In the genomic region with DNA sequence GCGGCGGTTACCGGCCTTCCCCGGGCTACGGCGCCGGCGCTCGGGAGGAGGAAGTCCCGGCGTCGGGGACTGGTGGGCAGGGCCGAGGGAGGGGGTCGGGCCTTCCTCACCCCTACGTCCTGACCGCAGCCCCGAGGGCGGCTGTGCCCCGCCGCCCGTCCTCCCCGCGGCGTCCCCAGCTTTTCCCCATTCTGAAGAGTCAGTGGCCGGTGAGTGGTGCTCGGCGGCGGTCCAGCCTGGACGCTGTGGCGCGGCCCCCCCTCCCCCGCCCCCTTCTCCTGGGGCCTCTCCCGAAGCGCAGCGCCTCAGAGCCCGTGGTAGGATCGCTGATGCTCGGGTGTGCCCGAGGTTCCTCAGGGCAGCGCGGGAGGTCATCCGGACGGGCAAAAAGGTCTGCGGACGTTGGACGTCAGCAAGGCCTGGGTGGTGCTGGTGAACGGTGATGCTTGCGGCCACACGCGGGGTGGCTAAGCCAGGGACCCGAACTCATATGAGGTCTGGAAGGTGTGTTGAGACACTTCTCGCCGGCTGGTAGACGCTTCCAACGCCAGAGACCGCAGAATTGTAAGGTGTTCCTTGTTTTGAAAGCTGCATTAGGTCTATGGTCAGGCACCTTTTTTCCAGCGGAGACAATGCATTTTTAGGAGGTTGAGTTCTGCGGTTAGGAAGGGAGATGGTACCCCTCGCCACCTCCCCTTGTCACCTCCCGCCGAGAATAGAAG, we compare ENCODE assay signal across 8 cellular contexts. TPM values are rescaled to one million over a fixed set of nuclear protein-coding genes. Genes with fewer than 3 reads are reported as not detected.
DNase-seq lines count a peak whose midpoint lies in the region; ATAC-seq lines count a peak whose summit lies in the region.

No MANE protein-coding gene starts in this region.

- DNase-seq in activated T-cell treated with anti-CD3 and anti-CD28 coated beads for 1 hour (ENCODE audit: low read depth) (peak; percentile 27), NCI-H146 treated with DMSO at 0.1 percent for 48 hours (lab: John Stamatoyannopoulos, UW; ENCODE audit: unreplicated experiment) (peak; percentile 9)
- DNase-seq in activated T-cell treated with anti-CD3 and anti-CD28 coated beads, Interleukin-2, amount 50 U/mL, for 1 hour: no peak
- DNase-seq in activated CD8-positive, alpha-beta memory T cell treated with anti-CD3 and anti-CD28 coated beads, Interleukin-2, amount 50 U/mL, for 4 hours: peak; percentile 57
- DNase-seq in stimulated activated naive CD4-positive, alpha-beta T cell treated with Interleukin-2 at 50 U/mL for 16 hours (lab: John Stamatoyannopoulos, UW): peak; percentile 50

- H3K4me3 ChIP-seq in muscle layer of duodenum (ENCODE audit: low read depth in 1 of 2, low read length in 2 of 2): peak overlapping the region; percentile 63 to 74

- ATAC-seq in HG02840 (IDR thresholded peaks at IDR 0.05; ENCODE audit: low FRiP score, unreplicated experiment): peak; percentile 43
- ATAC-seq in esophagus mucosa: peak; percentile 27

- no peaks in the 10 kb centered on the region for H3K9me3 ChIP-seq in muscle layer of duodenum (ENCODE audit: control insufficient read depth in 1 of 2, low read length in 2 of 2)

- no peaks in the 10 kb centered on the region for H3K36me3 ChIP-seq in muscle layer of duodenum (ENCODE audit: control insufficient read depth in 1 of 2, insufficient read depth in 2 of 2, low read length in 2 of 2)

- no peaks in the 10 kb centered on the region for H3K27me3 ChIP-seq in muscle layer of duodenum (ENCODE audit: low read depth, low read length)

- H3K27ac ChIP-seq in muscle layer of duodenum (ENCODE audit: low read length): peak overlapping the region; percentile 72

- peaks cover 12 to 15% of the 10 kb centered on the region in 2 donors for H3K4me1 ChIP-seq in muscle layer of duodenum (ENCODE audit: control insufficient read depth in 1 of 2, insufficient read depth in 2 of 2, low read length in 2 of 2)

RNA-seq across cellular contexts. Expression of a gene that starts 0.7 kb away (rescaled TPM):
- 3.6 TPM for total RNA-seq in esophagus mucosa

RNA-seq across cellular contexts. Expression of a gene that starts 48.7 kb away (rescaled TPM):
- total RNA-seq in esophagus mucosa: 7.7 TPM
